Comparison of ENCODE assay signal across 8 cellular contexts in genomic region chr1:53485478-53486394, GRCh38. TPM values are rescaled to one million over a fixed set of nuclear protein-coding genes. Genes with fewer than 3 reads are reported as not detected.
DNase-seq lines count a peak whose midpoint lies in the region; ATAC-seq lines count a peak whose summit lies in the region.

No MANE protein-coding gene starts in this region.

- ATAC-seq in HG03025 (IDR thresholded peaks at IDR 0.05; ENCODE audit: low FRiP score, unreplicated experiment), result no peak

- DNase-seq in AML-193 (lab: John Stamatoyannopoulos, UW) (peak; percentile 51 to 53), HCEC 1CT (peak; percentile 67), NCI-H524 treated with DMSO at 0.1 percent for 48 hours (lab: John Stamatoyannopoulos, UW) (peak; percentile 43), dermis blood vessel endothelial cell (peak; percentile 88), lung microvascular endothelial cell (ENCODE audit: low read depth in 2 of 2) (peak; percentile 74 to 87)
- peak; percentile 54 for DNase-seq in activated CD4-positive, alpha-beta T cell treated with anti-CD3 and anti-CD28 coated beads, Interleukin-2, amount 50 U/mL, for 1 hour
- DNase-seq in stimulated activated CD8-positive, alpha-beta memory T cell treated with anti-CD3 and anti-CD28 coated beads, Interleukin-15, amount 100 ng/mL, for 24 hours (ENCODE audit: low read depth), result peak; percentile 57

RNA-seq across cellular contexts. Expression of gene DMRTB1, which starts 26.5 kb away (rescaled TPM):
- total RNA-seq in dermis blood vessel endothelial cell, result not detected in 2 replicates
- not detected in 2 replicates for total RNA-seq in lung microvascular endothelial cell
